In genomic region chr5:71907589-71908145, GRCh38 we compare ENCODE assay signal across 1 cellular context.
TF ChIP-seq lines count a peak whose summit lies in the region.

No MANE protein-coding gene starts in this region.

TF ChIP-seq in IMR-90, 13 proteins besides CTCF, POLR2A, EP300 and RAD21:
- TF ChIP-seq FOS (IDR thresholded peaks at IDR 0.05; ENCODE audit: low read depth, low read length) (no peak), MAZ (IDR thresholded peaks at IDR 0.05; ENCODE audit: borderline replicate concordance, low read depth, low read length) (no peak), RFX5 (IDR thresholded peaks at IDR 0.05; ENCODE audit: low read depth, low read length) (no peak), NFE2L2 (IDR thresholded peaks at IDR 0.05; ENCODE audit: low read depth, low read length) (no peak), CEBPB (IDR thresholded peaks at IDR 0.05; ENCODE audit: low read depth, low read length) (no peak), RCOR1 (IDR thresholded peaks at IDR 0.05; ENCODE audit: insufficient replicate concordance, low read length) (no peak), BHLHE40 (IDR thresholded peaks at IDR 0.05; ENCODE audit: low read depth, low read length) (no peak), MAFK (IDR thresholded peaks at IDR 0.05; ENCODE audit: low read depth, low read length) (no peak), CHD1 (IDR thresholded peaks at IDR 0.05; ENCODE audit: low read depth, low read length) (no peak), SMC3 (IDR thresholded peaks at IDR 0.05; ENCODE audit: low read depth, low read length) (no peak), USF2 (IDR thresholded peaks at IDR 0.05; ENCODE audit: low read depth, low read length) (no peak)
